9 cellular contexts compared by ENCODE assay signal in the genomic region with DNA sequence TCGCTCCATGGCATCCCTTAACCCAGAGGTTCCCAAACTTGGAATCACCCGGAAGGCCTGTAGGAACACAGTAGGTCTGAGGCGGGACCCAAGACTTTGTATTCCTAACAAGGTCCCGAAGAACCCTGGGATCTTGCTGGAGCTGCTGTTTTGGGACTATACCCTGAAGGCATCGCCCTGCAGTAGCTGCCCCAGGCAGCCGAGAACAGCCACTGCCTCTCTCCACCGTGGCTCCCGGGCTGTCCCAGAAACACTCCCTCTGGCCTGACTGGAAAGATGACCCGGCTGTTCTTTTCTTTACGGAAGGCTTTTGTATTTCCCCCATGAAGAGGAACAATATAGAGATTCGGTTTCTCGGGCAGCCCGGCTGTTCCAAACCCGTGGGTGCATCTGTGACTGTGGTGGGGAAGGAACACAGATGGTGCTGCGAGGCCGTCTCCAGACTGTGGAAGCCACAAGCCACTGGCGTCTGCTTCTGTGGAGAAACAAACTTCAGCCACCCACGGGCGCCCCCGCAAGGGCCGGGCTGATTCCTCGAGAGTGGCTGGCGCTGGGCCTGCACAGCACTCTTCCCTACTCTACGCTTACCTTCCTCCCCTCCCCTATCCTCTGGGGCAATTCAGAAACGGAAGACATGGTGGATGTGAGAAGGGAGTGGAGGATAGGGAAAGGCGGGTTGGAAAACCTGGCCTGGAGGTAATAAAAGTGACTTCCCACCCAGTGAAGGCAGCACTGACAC. TPM values are rescaled to one million over a fixed set of nuclear protein-coding genes. Genes with fewer than 3 reads are reported as not detected.
A peak's percentile ranks its signal among the peaks of the same experiment; 100 is the strongest.
DNase-seq lines count a peak whose midpoint lies in the region; ATAC-seq, FAIRE-seq and TF ChIP-seq lines count a peak whose summit lies in the region.
"Had no signal": no experiment of that assay in that cellular context is flagged by ENCODE, and none has a peak within 500 bp of the region (broad histone marks: within the 10 kb centered on the region; RNA-seq: fewer than 3 reads in every experiment).

No MANE protein-coding gene starts in this region.

- H3K79me2 ChIP-seq in SK-N-SH (ENCODE audit: insufficient read depth) (no peaks in the 10 kb centered on the region), astrocyte (ENCODE audit: insufficient read depth, low read length) (no peaks in the 10 kb centered on the region)

- H3K27ac ChIP-seq in SK-N-SH (ENCODE audit: low read depth in 2 of 2, low read length in 1 of 2), result no peak overlapping the region
- H3K27ac ChIP-seq in astrocyte (ENCODE audit: low read depth, low read length), result no peak overlapping the region
- no peak overlapping the region for H3K27ac ChIP-seq in testis
- H3K27ac ChIP-seq in kidney (ENCODE audit: low read depth in 2 of 2, low read length in 2 of 2), result no peak overlapping the region
- H3K27ac ChIP-seq in CD8-positive, alpha-beta T cell (ENCODE audit: low read depth, low read length), result no peak overlapping the region
- H3K27ac ChIP-seq: gastrocnemius medialis had no signal

- TF ChIP-seq CTCF in SK-N-SH (IDR thresholded peaks at IDR 0.05) (no peak), astrocyte (IDR thresholded peaks at IDR 0.05; ENCODE audit: insufficient read depth, low read depth, low read length) (no peak), testis (IDR thresholded peaks at IDR 0.05) (no peak), kidney (IDR thresholded peaks at IDR 0.05; ENCODE audit: borderline replicate concordance, extremely low read depth, insufficient read depth) (no peak)
- no peak for TF ChIP-seq CTCF in CD8-positive, alpha-beta T cell (IDR thresholded peaks at IDR 0.05)

- H3K4me2 ChIP-seq in SK-N-SH (no peak overlapping the region), astrocyte (ENCODE audit: low read length) (peak overlapping the region; percentile 62)

- no peak for FAIRE-seq in astrocyte (lab: Jason Lieb, UNC)
- FAIRE-seq in kidney (lab: Jason Lieb, UNC), result no peak

- intact Hi-C loops in testis (cut with DNase I; ENCODE audit: low total_unique reads) (no loop called here), kidney (cut with DNase I) (no loop called here)
- intact Hi-C loops in CD8-positive, alpha-beta T cell (cut with DNase I, micrococcal nuclease), result no loop called here

- H3K9me3 Mint-ChIP-seq in astrocyte (ENCODE audit: unreplicated experiment), result peaks cover 4% of the 10 kb centered on the region
- H3K9me3 Mint-ChIP-seq in CD8-positive, alpha-beta T cell, result no peaks in the 10 kb centered on the region

- H3K4me3 Mint-ChIP-seq in astrocyte (ENCODE audit: unreplicated experiment), result no peak overlapping the region
- no peak overlapping the region for H3K4me3 Mint-ChIP-seq in CD8-positive, alpha-beta T cell

- TF ChIP-seq POLR2A in testis (IDR thresholded peaks at IDR 0.05), result no peak

- H3K9me3 ChIP-seq in SK-N-SH (no peaks in the 10 kb centered on the region), astrocyte (ENCODE audit: insufficient read depth, low read depth, low read length) (no peaks in the 10 kb centered on the region), testis (no peaks in the 10 kb centered on the region), kidney (ENCODE audit: control insufficient read depth in 1 of 2, low read length in 2 of 2) (no peaks in the 10 kb centered on the region)
- no peaks in the 10 kb centered on the region for H3K9me3 ChIP-seq in CD8-positive, alpha-beta T cell (ENCODE audit: low read length)
- H3K9me3 ChIP-seq: gastrocnemius medialis had no signal

- peaks cover 0 to 5% of the 10 kb centered on the region in 2 experiments; a peak in 1 of 4 replicates for H3K4me1 ChIP-seq in SK-N-SH (ENCODE audit: control insufficient read depth in 1 of 2, insufficient read depth in 2 of 2, low read depth in 1 of 2, low read length in 1 of 2)
- no peaks in the 10 kb centered on the region for H3K4me1 ChIP-seq in astrocyte (ENCODE audit: insufficient read depth, low read length)
- H3K4me1 ChIP-seq in testis, result peaks cover 5% of the 10 kb centered on the region
- peaks cover 0 to 3% of the 10 kb centered on the region in 2 donors for H3K4me1 ChIP-seq in kidney (ENCODE audit: control insufficient read depth in 1 of 2, insufficient read depth in 1 of 2, low read depth in 1 of 2, low read length in 2 of 2)
- H3K4me1 ChIP-seq in CD8-positive, alpha-beta T cell (ENCODE audit: insufficient read depth, low read length), result no peaks in the 10 kb centered on the region
- H3K4me1 ChIP-seq: gastrocnemius medialis had no signal

- TF ChIP-seq EP300 in SK-N-SH (IDR thresholded peaks at IDR 0.05; ENCODE audit: borderline replicate concordance in 1 of 2, low read depth in 1 of 2, low read length in 1 of 2), result no peak

- peaks cover 28% of the 10 kb centered on the region for H3K27me3 Mint-ChIP-seq in astrocyte (ENCODE audit: low read depth, unreplicated experiment)
- peaks cover 19% of the 10 kb centered on the region for H3K27me3 Mint-ChIP-seq in CD8-positive, alpha-beta T cell (ENCODE audit: low read depth)

- H2AFZ ChIP-seq in SK-N-SH (ENCODE audit: low read depth), result no peak overlapping the region
- H2AFZ ChIP-seq in astrocyte (ENCODE audit: low read depth, low read length), result peak overlapping the region; percentile 79

- H3K4me3 ChIP-seq in SK-N-SH (ENCODE audit: low read depth in 2 of 2, low read length in 1 of 2) (no peak overlapping the region), astrocyte (ENCODE audit: insufficient read depth, low read depth, low read length) (no peak overlapping the region), testis (peak overlapping the region in 1 of 2 donors; percentile 31), kidney (ENCODE audit: low read length in 2 of 2) (peak overlapping the region in 1 of 2 donors; percentile 21)
- no peak overlapping the region for H3K4me3 ChIP-seq in CD8-positive, alpha-beta T cell (ENCODE audit: low read depth, low read length)

- POLR2A ChIA-PET in SK-N-SH (lab: Yijun Ruan, JAX), result no interaction called here
- POLR2A ChIA-PET in CD8-positive, alpha-beta T cell (lab: Charles Lee), result no interaction called here

- peak; percentile 23; the same call in 1 of the 3 replicates for ATAC-seq in SK-N-SH treated with all-trans-retinoic acid at 6 μM for 48 hours
- ATAC-seq in CD8-positive, alpha-beta T cell, result no peak

- H3K36me3 ChIP-seq in SK-N-SH (replicated peaks in 1 of 2; ENCODE audit: control insufficient read depth in 1 of 2, insufficient read depth in 2 of 2, low read length in 1 of 2), result no peaks in the 10 kb centered on the region
- H3K36me3 ChIP-seq in astrocyte (ENCODE audit: insufficient read depth, low read length), result no peaks in the 10 kb centered on the region
- H3K36me3 ChIP-seq in testis (ENCODE audit: low read depth, missing control alignments), result no peaks in the 10 kb centered on the region
- H3K36me3 ChIP-seq in kidney (ENCODE audit: control insufficient read depth in 1 of 2, insufficient read depth in 2 of 2, low read length in 2 of 2), result no peaks in the 10 kb centered on the region
- no peaks in the 10 kb centered on the region for H3K36me3 ChIP-seq in CD8-positive, alpha-beta T cell (ENCODE audit: insufficient read depth, low read length)
- H3K36me3 ChIP-seq: gastrocnemius medialis had no signal

- H3K36me3 Mint-ChIP-seq in astrocyte (ENCODE audit: low read depth, unreplicated experiment), result no peaks in the 10 kb centered on the region
- no peaks in the 10 kb centered on the region for H3K36me3 Mint-ChIP-seq in CD8-positive, alpha-beta T cell

- no peaks in the 10 kb centered on the region for H3K9me2 ChIP-seq in SK-N-SH

- no peaks in the 10 kb centered on the region for H4K20me1 ChIP-seq in SK-N-SH (ENCODE audit: insufficient read depth)
- no peaks in the 10 kb centered on the region for H4K20me1 ChIP-seq in astrocyte (ENCODE audit: insufficient read depth, low read length)

- peak overlapping the region; percentile 80 for H3K27ac Mint-ChIP-seq in astrocyte (ENCODE audit: unreplicated experiment)
- H3K27ac Mint-ChIP-seq in CD8-positive, alpha-beta T cell, result no peak overlapping the region

- CTCF ChIA-PET in SK-N-SH (lab: Yijun Ruan, JAX), result interaction anchor here (1.0 to 1.6 kb wide), 5 partner anchors 8 to 440 kb away, joined by 3 to 9 read pairs (median 5); no protein-coding TSS in a partner anchor
- CTCF ChIA-PET in CD8-positive, alpha-beta T cell (lab: Charles Lee), result interaction anchor here (1.2 kb wide), 1 partner anchor 101 kb away, joined by 3 read pairs; no protein-coding TSS in a partner anchor

- H3K4me1 Mint-ChIP-seq in astrocyte (ENCODE audit: low read depth, unreplicated experiment), result peaks cover 14% of the 10 kb centered on the region
- no peaks in the 10 kb centered on the region for H3K4me1 Mint-ChIP-seq in CD8-positive, alpha-beta T cell (ENCODE audit: low read depth)

- no peak for TF ChIP-seq RAD21 in SK-N-SH (IDR thresholded peaks at IDR 0.05; ENCODE audit: low read length)

- H3F3A ChIP-seq in SK-N-SH (replicated peaks; ENCODE audit: insufficient read depth), result no peaks in the 10 kb centered on the region

- 82% methylated on average over 23 of the region's 26 CpGs for WGBS in SK-N-SH (ENCODE audit: low lambda C conversion rate)
- WGBS in testis, 2 donors, result 2 to 20% methylated on average over 10 to 26 of the region's 26 CpGs

- H3K27me3 ChIP-seq in SK-N-SH (ENCODE audit: insufficient read depth), result no peaks in the 10 kb centered on the region
- H3K27me3 ChIP-seq in astrocyte (ENCODE audit: insufficient read depth, low read length), result peaks cover 8% of the 10 kb centered on the region
- no peaks in the 10 kb centered on the region for H3K27me3 ChIP-seq in testis
- no peaks in the 10 kb centered on the region for H3K27me3 ChIP-seq in CD8-positive, alpha-beta T cell (ENCODE audit: insufficient read depth, low read length)
- H3K27me3 ChIP-seq: gastrocnemius medialis had no signal

- DNase-seq in SK-N-SH (no peak), astrocyte (ENCODE audit: low read depth) (peak; percentile 49), iPS-NIHi7 (ENCODE audit: extremely low spot score) (peak; percentile 75), testis (peak; percentile 50), NCI-H510A (lab: John Stamatoyannopoulos, UW) (no peak), kidney (no peak)
- DNase-seq in CD8-positive, alpha-beta T cell, result no peak
- DNase-seq: gastrocnemius medialis had no signal

- H3K9ac ChIP-seq in SK-N-SH, result no peak overlapping the region
- H3K9ac ChIP-seq in astrocyte (ENCODE audit: low read length), result no peak overlapping the region
- no peak overlapping the region for H3K9ac ChIP-seq in kidney (ENCODE audit: low read length in 2 of 2)

RNA-seq across cellular contexts. Expression of gene VASH2, which starts 33.8 kb away (rescaled TPM):
- 0.41 and 0.55 TPM in 2 replicates for polyA plus RNA-seq in SK-N-SH (2012; rRNA removed)
- 0.50 and 0.80 TPM in 2 replicates for polyA plus RNA-seq in SK-N-SH (2012; cell fraction: cytosol; rRNA removed)
- 0.69 and 1.2 TPM in 2 replicates for polyA plus RNA-seq in SK-N-SH (2012; cell fraction: nucleus; rRNA removed)
- 7.1 and 10.0 TPM in 2 replicates for total RNA-seq in astrocyte
- 10 to 100 TPM in 1 of 2 donors, 1 to 10 TPM in 1; 9.5 to 30.9 TPM for total RNA-seq in testis
- polyA plus RNA-seq in testis (ENCODE audit: insufficient read depth, low read depth, low replicate concordance), result 18.0 TPM
- 0.57 TPM for total RNA-seq in kidney
- polyA plus RNA-seq in kidney (ENCODE audit: insufficient read depth, low read depth, low replicate concordance), result not detected
- total RNA-seq in CD8-positive, alpha-beta T cell, result not detected

RNA-seq across cellular contexts. Expression of gene FLVCR1, which starts 58.5 kb away (rescaled TPM):
- polyA plus RNA-seq in SK-N-SH (2012; rRNA removed), result 1.7 and 2.5 TPM in 2 replicates
- 1.9 and 2.1 TPM in 2 replicates for polyA plus RNA-seq in SK-N-SH (2012; cell fraction: cytosol; rRNA removed)
- polyA plus RNA-seq in SK-N-SH (2012; cell fraction: nucleus; rRNA removed), result 4.4 and 7.7 TPM in 2 replicates
- total RNA-seq in astrocyte, result 8.1 and 9.3 TPM in 2 replicates
- 10 to 100 TPM; 10.1 to 13.3 TPM for total RNA-seq in testis
- polyA plus RNA-seq in testis (ENCODE audit: insufficient read depth, low read depth, low replicate concordance), result 7.4 TPM
- total RNA-seq in kidney, result 6.8 TPM
- polyA plus RNA-seq in kidney (ENCODE audit: insufficient read depth, low read depth, low replicate concordance), result 2.9 TPM
- total RNA-seq in CD8-positive, alpha-beta T cell, result 1 to 10 TPM; 6.5 to 6.6 TPM

Comparison
In these comparisons a context has a peak if more than half of its experiments do, and no peak if none do; other contexts are left out.
1. DNase-seq: peak in astrocyte (single experiment), iPS-NIHi7 (single experiment) and testis (single experiment); none in SK-N-SH (single experiment), NCI-H510A (single experiment), kidney (single experiment) and CD8-positive, alpha-beta T cell (0 of 7).